1 cellular context compared by ENCODE assay signal in genomic region chr3:123750659-123751420, GRCh38.
TF ChIP-seq lines count a peak whose summit lies in the region.

No MANE protein-coding gene starts in this region.

TF ChIP-seq in HepG2, 621 proteins besides CTCF, POLR2A, EP300 and RAD21 (continued from another document and continues in another):
- TF ChIP-seq ZBED4 (CRISPR knock-in tag; IDR thresholded peaks at IDR 0.05; ENCODE audit: borderline replicate concordance) (0 out of 2 replicates have a peak, but pooled peaks have one; percentile 41), HMG20A (CRISPR knock-in tag; IDR thresholded peaks at IDR 0.05; ENCODE audit: borderline replicate concordance) (peak; percentile 61; the same call in 1 of the 2 replicates), ZNF577 (CRISPR knock-in tag; IDR thresholded peaks at IDR 0.05; ENCODE audit: borderline replicate concordance, low read depth) (no peak), CSRNP2 (CRISPR knock-in tag; conservative IDR thresholded peaks at IDR 0.05; ENCODE audit: low read depth) (no peak), WIZ (CRISPR knock-in tag; IDR thresholded peaks at IDR 0.05) (no peak), RFX1 (IDR thresholded peaks at IDR 0.05) (no peak), ZNF264 (CRISPR knock-in tag; IDR thresholded peaks at IDR 0.05) (no peak; the same call in 1 of the 2 replicates), DNMT1 (CRISPR knock-in tag; IDR thresholded peaks at IDR 0.05) (no peak), ETV6 (CRISPR knock-in tag; conservative IDR thresholded peaks at IDR 0.05) (0 out of 2 replicates have a peak, but pooled peaks have one; percentile 30), ZNF274 (CRISPR knock-in tag; IDR thresholded peaks at IDR 0.05) (no peak), FOXM1 (CRISPR knock-in tag; IDR thresholded peaks at IDR 0.05) (no peak), TCF7 (IDR thresholded peaks at IDR 0.05; ENCODE audit: low read depth) (peak; percentile 19; the same call in 1 of the 2 replicates), CHD4 (IDR thresholded peaks at IDR 0.05; ENCODE audit: borderline replicate concordance, low read length) (peak; percentile 84; the same call in 1 of the 2 replicates), PAXIP1 (CRISPR knock-in tag; conservative IDR thresholded peaks at IDR 0.05) (peak; percentile 93; the same call in 1 of the 2 replicates), ZNF121 (CRISPR knock-in tag; IDR thresholded peaks at IDR 0.05) (no peak), MYNN (CRISPR knock-in tag; IDR thresholded peaks at IDR 0.05; ENCODE audit: low read depth) (no peak), ZNF446 (CRISPR knock-in tag; IDR thresholded peaks at IDR 0.05) (no peak), EHMT2 (IDR thresholded peaks at IDR 0.05; ENCODE audit: borderline replicate concordance, low read depth, low read length) (peak; percentile 29; the same call in 1 of the 2 replicates), TCF12 (IDR thresholded peaks at IDR 0.05) (no peak), TCF12 (CRISPR knock-in tag; IDR thresholded peaks at IDR 0.05) (no peak), MXD4 (CRISPR knock-in tag; IDR thresholded peaks at IDR 0.05) (no peak; the same call in 1 of the 2 replicates), ZNF781 (CRISPR knock-in tag; IDR thresholded peaks at IDR 0.05; ENCODE audit: borderline replicate concordance, not compliant biosample characterization) (no peak), ASH2L (IDR thresholded peaks at IDR 0.05; ENCODE audit: insufficient read length, low read depth, low read length) (peak; percentile 71), ATRX (CRISPR knock-in tag; IDR thresholded peaks at IDR 0.05; ENCODE audit: borderline replicate concordance) (no peak), USF2 (IDR thresholded peaks at IDR 0.05; ENCODE audit: low read depth, low read length) (no peak), USF2 (CRISPR knock-in tag; IDR thresholded peaks at IDR 0.05; ENCODE audit: borderline replicate concordance) (no peak), ZSCAN30 (CRISPR knock-in tag; IDR thresholded peaks at IDR 0.05) (no peak), PHF5A (CRISPR knock-in tag; IDR thresholded peaks at IDR 0.05; ENCODE audit: low read depth, unreplicated experiment) (peak; percentile 40), ZNF251 (CRISPR knock-in tag; IDR thresholded peaks at IDR 0.05) (no peak), SMYD3 (CRISPR knock-in tag; IDR thresholded peaks at IDR 0.05) (no peak; the same call in 1 of the 2 replicates), HINFP (CRISPR knock-in tag; IDR thresholded peaks at IDR 0.05; ENCODE audit: low read depth) (no peak), SP5 (CRISPR knock-in tag; IDR thresholded peaks at IDR 0.05; ENCODE audit: borderline replicate concordance, low read depth) (peak; percentile 25; the same call in 1 of the 2 replicates), ZNF670 (CRISPR knock-in tag; IDR thresholded peaks at IDR 0.05; ENCODE audit: borderline replicate concordance) (peak; percentile 24; the same call in 1 of the 2 replicates), NFE2L1 (CRISPR knock-in tag; IDR thresholded peaks at IDR 0.05; ENCODE audit: borderline replicate concordance) (no peak), ZBTB46 (CRISPR knock-in tag; IDR thresholded peaks at IDR 0.05; ENCODE audit: borderline replicate concordance) (no peak), KDM2A (CRISPR knock-in tag; IDR thresholded peaks at IDR 0.05; ENCODE audit: borderline replicate concordance, low read depth) (peak; percentile 45; the same call in 1 of the 2 replicates), ZBTB1 (CRISPR knock-in tag; IDR thresholded peaks at IDR 0.05; ENCODE audit: borderline replicate concordance) (no peak), FIP1L1 (IDR thresholded peaks at IDR 0.05; ENCODE audit: borderline replicate concordance, insufficient read depth, low read depth, low read length) (no peak), DRAP1 (CRISPR knock-in tag; IDR thresholded peaks at IDR 0.05) (peak; percentile 56; the same call in 1 of the 2 replicates), ZNF891 (CRISPR knock-in tag; IDR thresholded peaks at IDR 0.05) (no peak), NFYC (CRISPR knock-in tag; IDR thresholded peaks at IDR 0.05) (peak; percentile 62)
- TF ChIP-seq, protein P1, sequence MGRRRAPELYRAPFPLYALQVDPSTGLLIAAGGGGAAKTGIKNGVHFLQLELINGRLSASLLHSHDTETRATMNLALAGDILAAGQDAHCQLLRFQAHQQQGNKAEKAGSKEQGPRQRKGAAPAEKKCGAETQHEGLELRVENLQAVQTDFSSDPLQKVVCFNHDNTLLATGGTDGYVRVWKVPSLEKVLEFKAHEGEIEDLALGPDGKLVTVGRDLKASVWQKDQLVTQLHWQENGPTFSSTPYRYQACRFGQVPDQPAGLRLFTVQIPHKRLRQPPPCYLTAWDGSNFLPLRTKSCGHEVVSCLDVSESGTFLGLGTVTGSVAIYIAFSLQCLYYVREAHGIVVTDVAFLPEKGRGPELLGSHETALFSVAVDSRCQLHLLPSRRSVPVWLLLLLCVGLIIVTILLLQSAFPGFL (CRISPR knock-in tag; IDR thresholded peaks at IDR 0.05): no peak
- TF ChIP-seq, protein P2, sequence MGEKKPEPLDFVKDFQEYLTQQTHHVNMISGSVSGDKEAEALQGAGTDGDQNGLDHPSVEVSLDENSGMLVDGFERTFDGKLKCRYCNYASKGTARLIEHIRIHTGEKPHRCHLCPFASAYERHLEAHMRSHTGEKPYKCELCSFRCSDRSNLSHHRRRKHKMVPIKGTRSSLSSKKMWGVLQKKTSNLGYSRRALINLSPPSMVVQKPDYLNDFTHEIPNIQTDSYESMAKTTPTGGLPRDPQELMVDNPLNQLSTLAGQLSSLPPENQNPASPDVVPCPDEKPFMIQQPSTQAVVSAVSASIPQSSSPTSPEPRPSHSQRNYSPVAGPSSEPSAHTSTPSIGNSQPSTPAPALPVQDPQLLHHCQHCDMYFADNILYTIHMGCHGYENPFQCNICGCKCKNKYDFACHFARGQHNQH (CRISPR knock-in tag; IDR thresholded peaks at IDR 0.05): peak; percentile 64
